In genomic region chr16:66493490-66494401, GRCh38 we compare ENCODE assay signal across 18 cellular contexts.
"Had no signal": no experiment of that assay in that cellular context is flagged by ENCODE, and none has a peak within 500 bp of the region (broad histone marks: within the 10 kb centered on the region; RNA-seq: fewer than 3 reads in every experiment).

No MANE protein-coding gene starts in this region.

- DNase-seq: activated CD8-positive, alpha-beta T cell treated with anti-CD3 and anti-CD28 coated beads for 36 hours; activated gamma-delta T cell treated with Interleukin-2 at 50 U/mL for 16 hours; dermis blood vessel endothelial cell; effector memory CD4-positive, alpha-beta T cell; midbrain; nucleus accumbens; T-helper 17 cell; testis; upper lobe of right lung had no signal

- H3K4me1 Mint-ChIP-seq: nephron had no signal

- H3K27me3 ChIP-seq: adrenal gland, breast epithelium, testis, upper lobe of right lung had no signal

- H3K27me3 Mint-ChIP-seq: activated CD8-positive, alpha-beta T cell treated with anti-CD3 and anti-CD28 coated beads for 36 hours; T-helper 17 cell had no signal

- H3K9me3 ChIP-seq: adrenal gland, breast epithelium, testis, upper lobe of right lung had no signal

- H3K4me3 Mint-ChIP-seq: activated CD8-positive, alpha-beta T cell treated with anti-CD3 and anti-CD28 coated beads for 36 hours; activated T-helper 1 cell treated with anti-CD3 and anti-CD28 coated beads, Interleukin-12 subunit alpha, Interleukin-12 subunit beta, Interleukin-2, Interleukin-4 antibody, amounts not matched to agents 30 ng/mL and 10 ng/mL and 1 ng/mL, durations not matched to agents 14 hours and 24 hours and 36 hours; nephron; T-helper 17 cell had no signal

- H3K27ac Mint-ChIP-seq: activated CD8-positive, alpha-beta T cell treated with anti-CD3 and anti-CD28 coated beads for 36 hours; activated T-helper 1 cell treated with anti-CD3 and anti-CD28 coated beads, Interleukin-12 subunit alpha, Interleukin-12 subunit beta, Interleukin-2, Interleukin-4 antibody, amounts not matched to agents 30 ng/mL and 10 ng/mL and 1 ng/mL, durations not matched to agents 14 hours and 24 hours and 36 hours; nephron; progenitor cell of endocrine pancreas; T-helper 17 cell had no signal

- H3K36me3 Mint-ChIP-seq: activated naive CD4-positive, alpha-beta T cell treated with anti-CD3 and anti-CD28 coated beads, Interleukin-2, amount 50 U/mL, for 72 hours had no signal

- H3K36me3 ChIP-seq: adrenal gland, breast epithelium, upper lobe of right lung had no signal

- H3K4me3 ChIP-seq: adrenal gland, breast epithelium, skin epidermis, testis, upper lobe of right lung had no signal

- H3K27ac ChIP-seq: adrenal gland, breast epithelium, skin epidermis, testis, upper lobe of right lung, VCaP had no signal

- ATAC-seq: activated CD8-positive, alpha-beta T cell treated with anti-CD3 and anti-CD28 coated beads for 36 hours; activated naive CD4-positive, alpha-beta T cell treated with anti-CD3 and anti-CD28 coated beads, Interleukin-2, amount 50 U/mL, for 72 hours; left colon; T-helper 17 cell; upper lobe of right lung had no signal

- H3K4me1 ChIP-seq: adrenal gland, breast epithelium, testis, upper lobe of right lung had no signal

- H3K9me3 Mint-ChIP-seq: activated T-helper 1 cell treated with anti-CD3 and anti-CD28 coated beads, Interleukin-12 subunit alpha, Interleukin-12 subunit beta, Interleukin-2, Interleukin-4 antibody, amounts not matched to agents 30 ng/mL and 10 ng/mL and 1 ng/mL, durations not matched to agents 14 hours and 24 hours and 36 hours had no signal
